Comparison of ENCODE assay signal across 17 cellular contexts in genomic region chr7:151809156-151809863, GRCh38.
"Had no signal": no experiment of that assay in that cellular context is flagged by ENCODE, and none has a peak within 500 bp of the region (broad histone marks: within the 10 kb centered on the region; RNA-seq: fewer than 3 reads in every experiment).

No MANE protein-coding gene starts in this region.

- H3K27me3 ChIP-seq: heart right ventricle, pancreas, transverse colon had no signal

- H3K9ac ChIP-seq: neural progenitor cell had no signal

- H3K4me3 ChIP-seq: heart right ventricle, left ventricle myocardium inferior, neural progenitor cell, pancreas, transverse colon had no signal

- H3K36me3 ChIP-seq: heart right ventricle, left ventricle myocardium inferior, neural progenitor cell, pancreas, transverse colon had no signal

- H3K4me1 ChIP-seq: transverse colon had no signal

- ATAC-seq: activated naive CD8-positive, alpha-beta T cell treated with anti-CD3 and anti-CD28 coated beads, Interleukin-2, amount 50 U/mL, for 24 hours; pancreas; stimulated activated memory B cell treated with anti-CD40 and anti-IgM and Interleukin-4, amounts not matched to agents 10 μg/mL and 1 μg/mL and 100 μg/mL, for 72 hours had no signal

- H3K9me3 ChIP-seq: heart right ventricle, left ventricle myocardium inferior, pancreas, transverse colon had no signal

- H3K27ac ChIP-seq: heart right ventricle, left ventricle myocardium inferior, neural progenitor cell, transverse colon had no signal

- H2AFZ ChIP-seq: neural progenitor cell had no signal

- H3K4me2 ChIP-seq: neural progenitor cell had no signal

- DNase-seq: activated CD4-positive, alpha-beta T cell treated with anti-CD3 and anti-CD28 coated beads, Interleukin-2, amount 10 ng/mL, durations not matched to agents 7 days and 5 days; activated CD4-positive, CD25-positive, alpha-beta regulatory T cell; activated CD8-positive, alpha-beta memory T cell treated with anti-CD3 and anti-CD28 coated beads for 24 hours; activated naive CD4-positive, alpha-beta T cell treated with Interleukin-2 at 50 U/mL for 16 hours; activated naive CD8-positive, alpha-beta T cell treated with anti-CD3 and anti-CD28 coated beads, Interleukin-2, amount 50 U/mL, for 24 hours; effector CD4-positive, alpha-beta T cell; foreskin melanocyte; heart right ventricle; islet precursor cell; left ventricle myocardium inferior; transverse colon had no signal

- FAIRE-seq: astrocyte, colon, pancreas, small intestine had no signal
